In the genomic region with DNA sequence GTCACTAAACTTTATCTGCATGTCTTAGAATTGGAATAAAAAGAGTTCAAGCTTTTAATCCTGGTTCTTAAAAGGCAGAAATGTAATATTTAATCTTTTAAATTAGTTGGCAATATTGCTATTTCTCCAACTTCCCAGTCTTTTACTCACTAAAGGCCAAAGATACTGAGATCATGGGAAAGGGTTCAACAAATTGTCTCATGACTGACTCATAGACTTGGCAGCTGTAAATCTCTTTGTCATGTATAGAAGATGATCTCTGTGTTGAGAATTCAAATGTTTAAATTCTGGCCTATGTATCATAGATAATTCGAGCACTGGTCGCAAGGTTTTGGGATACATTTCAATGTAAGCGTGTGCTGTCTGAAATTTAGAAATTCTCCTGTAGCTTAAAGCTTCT, we compare ENCODE assay signal across 19 cellular contexts. TPM values are rescaled to one million over a fixed set of nuclear protein-coding genes. Genes with fewer than 3 reads are reported as not detected.
DNase-seq lines count a peak whose midpoint lies in the region; ATAC-seq and TF ChIP-seq lines count a peak whose summit lies in the region.
"Had no signal": no experiment of that assay in that cellular context is flagged by ENCODE, and none has a peak within 500 bp of the region (broad histone marks: within the 10 kb centered on the region; RNA-seq: fewer than 3 reads in every experiment).

No MANE protein-coding gene starts in this region.

- TF ChIP-seq CTCF in right atrium auricular region (IDR thresholded peaks at IDR 0.05) = no peak
- TF ChIP-seq CTCF in astrocyte of the spinal cord (IDR thresholded peaks at IDR 0.05; ENCODE audit: low read depth, low read length) = no peak
- TF ChIP-seq CTCF in foreskin fibroblast (IDR thresholded peaks at IDR 0.05; ENCODE audit: low read depth, low read length) = no peak

- H3K9me3 ChIP-seq in right cardiac atrium (ENCODE audit: control insufficient read depth, low read length) (no peaks in the 10 kb centered on the region), right atrium auricular region (no peaks in the 10 kb centered on the region)
- H3K9me3 ChIP-seq: neutrophil, tibial nerve had no signal

- intact Hi-C loops in right cardiac atrium (cut with DNase I) = loop anchor here in 1 of 4 donors (10.0 kb wide), 1 partner anchor 57 kb away; the partner anchor contains the start of gene EPS8

- no peaks in the 10 kb centered on the region for H3K36me3 ChIP-seq in right atrium auricular region
- H3K36me3 ChIP-seq: neutrophil, tibial nerve had no signal

- H3K27me3 ChIP-seq in right cardiac atrium (ENCODE audit: control insufficient read depth, insufficient read depth) (peaks cover 2% of the 10 kb centered on the region), right atrium auricular region (no peaks in the 10 kb centered on the region)
- H3K27me3 ChIP-seq: tibial nerve had no signal

- H3K27ac ChIP-seq in right cardiac atrium (ENCODE audit: low read length) = no peak overlapping the region
- H3K27ac ChIP-seq in right atrium auricular region = peak overlapping the region in 1 of 2 donors; percentile 5
- H3K27ac ChIP-seq: neutrophil, tibial nerve had no signal

- 68% methylated on average over 3 of the region's 3 CpGs for WGBS in right cardiac atrium

- H3K4me3 ChIP-seq in right cardiac atrium (ENCODE audit: low read length) (no peak overlapping the region), right atrium auricular region (no peak overlapping the region), astrocyte of the spinal cord (ENCODE audit: low read depth, low read length) (no peak overlapping the region), foreskin fibroblast (ENCODE audit: low read depth in 1 of 2, low read length in 2 of 2) (no peak overlapping the region)
- H3K4me3 ChIP-seq: skin epidermis, tibial nerve had no signal

- in situ Hi-C loops in astrocyte of the spinal cord (cut with HindIII; ENCODE audit: low sequenced_read_pairs) = no loop called here

- ATAC-seq in right cardiac atrium = peak; percentile 17 to 42
- ATAC-seq in HG02571 (IDR thresholded peaks at IDR 0.05; ENCODE audit: unreplicated experiment) = no peak
- ATAC-seq: activated CD4-positive, CD25-positive, alpha-beta regulatory T cell treated with anti-CD3 and anti-CD28 coated beads, Interleukin-2, amount 50 U/mL, for 24 hours; effector memory CD8-positive, alpha-beta T cell; stimulated activated effector memory CD8-positive, alpha-beta T cell treated with anti-CD3 and anti-CD28 coated beads, Interleukin-12 subunit alpha, Interleukin-12 subunit beta, amount 100 ng/mL, for 72 hours had no signal

- DNase-seq in right cardiac atrium = no peak
- no peak for DNase-seq in right atrium auricular region (ENCODE audit: low spot score)
- DNase-seq in astrocyte of the spinal cord (ENCODE audit: low read depth, low spot score) = peak; percentile 78
- DNase-seq in foreskin fibroblast = peak; percentile 62 to 76
- no peak for DNase-seq in NCI-H510A (lab: John Stamatoyannopoulos, UW)
- DNase-seq in UCSD-AML1 (lab: John Stamatoyannopoulos, UW; ENCODE audit: unreplicated experiment) = no peak
- no peak for DNase-seq in globus pallidus (ENCODE audit: low spot score)
- DNase-seq: activated gamma-delta T cell treated with Interleukin-2 at 50 U/mL for 16 hours; effector memory CD8-positive, alpha-beta T cell; immature natural killer cell; KG1; NCI-H1105; NK-92 treated with Interleukin-12 subunit alpha and Interleukin-12 subunit beta, amount 100 ng/mL, for 24 hours had no signal

- H3K4me1 ChIP-seq in right cardiac atrium (ENCODE audit: control insufficient read depth, insufficient read depth, low read length) (no peaks in the 10 kb centered on the region), right atrium auricular region (peaks cover 0 to 9% of the 10 kb centered on the region in 2 donors)

RNA-seq across cellular contexts. Expression of gene STRAP, which starts 40.1 kb away (rescaled TPM):
- total RNA-seq in right cardiac atrium (100 to 1,000 TPM; 102 to 127 (median 106) TPM), right atrium auricular region (10 to 100 TPM; 75.7 to 77.1 TPM)
- polyA plus RNA-seq in right cardiac atrium = 121 TPM

RNA-seq across cellular contexts. Expression of gene EPS8, which starts 52.9 kb away (rescaled TPM):
- total RNA-seq in right cardiac atrium (10 to 100 TPM; 27.3 to 39.7 (median 32.8) TPM), right atrium auricular region (10 to 100 TPM; 46.9 to 72.3 TPM)
- polyA plus RNA-seq in right cardiac atrium = 18.6 TPM

Comparison
In these comparisons a context has a peak if more than half of its experiments do, and no peak if none do; other contexts are left out.
1. DNase-seq: peak in astrocyte of the spinal cord (single experiment) and foreskin fibroblast (2 of 2); none in right cardiac atrium (0 of 3), right atrium auricular region (single experiment), NCI-H510A (single experiment), UCSD-AML1 (single experiment) and globus pallidus (single experiment).